Comparison of ENCODE assay signal across 21 cellular contexts in the genomic region with DNA sequence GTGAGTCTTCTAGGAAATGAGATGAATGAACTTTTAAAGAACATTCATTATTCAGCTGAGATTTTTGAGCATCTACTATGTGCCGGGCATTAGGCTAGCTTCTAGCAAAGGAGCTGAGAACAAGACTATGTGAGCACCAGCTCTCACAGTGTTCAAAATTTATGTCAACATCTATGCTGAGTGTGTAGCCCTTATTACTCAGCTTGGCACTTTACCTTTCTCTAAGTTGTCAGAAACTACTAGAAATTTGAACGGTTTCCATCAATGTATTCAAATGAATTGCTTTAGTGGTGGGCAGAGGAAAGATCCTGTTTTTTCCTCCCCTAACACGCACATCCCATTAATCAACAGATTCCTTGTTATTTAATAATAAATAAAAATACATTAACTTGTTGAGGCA. TPM values are rescaled to one million over a fixed set of nuclear protein-coding genes. Genes with fewer than 3 reads are reported as not detected.
"Had no signal": no experiment of that assay in that cellular context is flagged by ENCODE, and none has a peak within 500 bp of the region (broad histone marks: within the 10 kb centered on the region; RNA-seq: fewer than 3 reads in every experiment).

No MANE protein-coding gene starts in this region.

- H3K4me1 ChIP-seq: gastrocnemius medialis, left lung, tibial nerve, vagina had no signal

- H3K4me3 ChIP-seq: gastrocnemius medialis, left lung, tibial nerve, vagina had no signal

- ATAC-seq: effector memory CD8-positive, alpha-beta T cell; gastrocnemius medialis; left lung; natural killer cell treated with Interleukin-12 subunit alpha and Interleukin-12 subunit beta and Interleukin-15 and Interleukin-18, amount 100 ng/mL, for 72 hours had no signal

- H3K27ac ChIP-seq: gastrocnemius medialis, left lung, tibial nerve, vagina had no signal

- H3K9me3 ChIP-seq: gastrocnemius medialis, left lung, vagina had no signal

- DNase-seq: activated CD4-positive, alpha-beta T cell treated with anti-CD3 and anti-CD28 coated beads, Interleukin-2, amount 50 U/mL, for 1 hour; activated CD8-positive, alpha-beta memory T cell treated with anti-CD3 and anti-CD28 coated beads for 24 hours; activated naive CD8-positive, alpha-beta T cell treated with anti-CD3 and anti-CD28 coated beads for 36 hours; amygdala; dermis blood vessel endothelial cell; effector memory CD8-positive, alpha-beta T cell; gastrocnemius medialis; islet precursor cell; left lung; posterior cingulate gyrus; retina; small intestine; stimulated activated CD4-positive, alpha-beta T cell treated with anti-CD3 and anti-CD28 coated beads, Interleukin-4, amount 100 ng/mL, for 4 hours; stimulated activated CD8-positive, alpha-beta memory T cell treated with anti-CD3 and anti-CD28 coated beads, Interleukin-4, amount 100 ng/mL, for 48 hours; stimulated activated naive CD4-positive, alpha-beta T cell treated with Interleukin-2 at 50 U/mL for 16 hours; substantia nigra; T-helper 9 cell had no signal

- H3K27me3 ChIP-seq: gastrocnemius medialis, tibial nerve, vagina had no signal

- H3K36me3 ChIP-seq: gastrocnemius medialis, left lung, tibial nerve, vagina had no signal

RNA-seq across cellular contexts. Expression of gene CYP24A1, which starts 33.3 kb away (rescaled TPM):
- total RNA-seq: activated naive CD8-positive, alpha-beta T cell treated with anti-CD3 and anti-CD28 coated beads for 36 hours; dermis blood vessel endothelial cell; fibroblast of lung; natural killer cell treated with Interleukin-12 subunit alpha and Interleukin-12 subunit beta and Interleukin-15 and Interleukin-18, amount 100 ng/mL, for 72 hours; tibial nerve had no signal
- polyA plus RNA-seq: fibroblast of lung had no signal
